9 cellular contexts compared by ENCODE assay signal in the genomic region with DNA sequence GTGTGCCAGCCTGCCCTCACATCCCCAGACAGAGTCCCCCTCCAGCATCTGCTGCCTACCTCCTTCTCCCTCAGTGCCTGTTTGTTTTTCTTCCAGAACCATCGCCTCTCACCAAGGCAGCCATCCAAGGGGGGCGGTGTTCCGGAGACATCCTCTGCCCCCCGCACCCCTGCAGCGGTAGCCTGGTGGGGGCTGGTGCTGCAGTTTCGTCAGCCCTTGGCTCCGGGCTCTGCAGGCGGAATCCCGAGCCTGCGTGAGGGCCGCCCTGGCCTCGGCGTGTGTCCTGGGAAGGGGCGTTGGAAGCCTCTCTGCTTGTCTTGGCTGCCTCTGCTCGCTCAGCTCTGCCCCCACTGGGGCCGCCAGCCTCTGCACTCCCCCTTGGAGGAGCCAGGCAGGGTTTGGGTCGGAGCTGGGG.
A peak's percentile ranks its signal among the peaks of the same experiment; 100 is the strongest.
DNase-seq lines count a peak whose midpoint lies in the region; ATAC-seq and TF ChIP-seq lines count a peak whose summit lies in the region.
"Had no signal": no experiment of that assay in that cellular context is flagged by ENCODE, and none has a peak within 500 bp of the region (broad histone marks: within the 10 kb centered on the region; RNA-seq: fewer than 3 reads in every experiment).

No MANE protein-coding gene starts in this region.

- peak overlapping the region; percentile 59 for H3K9ac ChIP-seq in mesendoderm (ENCODE audit: low read length)

- H3K27ac ChIP-seq in ACC112 (ENCODE audit: low read depth, low read length) (no peak overlapping the region), esophagus muscularis mucosa (replicated peaks in 1 of 4) (peak overlapping the region; percentile 60 to 80 (median 62)), mesendoderm (ENCODE audit: low read depth, low read length) (no peak overlapping the region)
- H3K27ac ChIP-seq: C4-2B had no signal

- peak overlapping the region; percentile 49 for H3K4me3 ChIP-seq in ACC112 (ENCODE audit: low read depth, low read length)
- H3K4me3 ChIP-seq in esophagus muscularis mucosa = no peak overlapping the region
- H3K4me3 ChIP-seq in mesendoderm (ENCODE audit: low read length) = no peak overlapping the region

- WGBS in esophagus muscularis mucosa = 14% methylated on average over 13 of the region's 17 CpGs
- no CpG with 5 or more reads among the region's 17 CpGs for WGBS in mesendoderm (ENCODE audit: extremely low coverage, insufficient coverage, low lambda C conversion rate)

- no peak overlapping the region for H2BK15ac ChIP-seq in mesendoderm (replicated peaks; ENCODE audit: low read depth)

- H3K4ac ChIP-seq in mesendoderm (ENCODE audit: low read depth, low read length) = peak overlapping the region; percentile 1

- no peaks in the 10 kb centered on the region for H3K9me3 ChIP-seq in esophagus muscularis mucosa

- no peak overlapping the region for H2AFZ ChIP-seq in ACC112 (ENCODE audit: low read length, unreplicated experiment)

- TF ChIP-seq CTCF in esophagus muscularis mucosa (IDR thresholded peaks at IDR 0.05) = peak in 1 of 3 experiments; percentile 18

- H3K4me2 ChIP-seq in mesendoderm (ENCODE audit: low read length) = no peak overlapping the region

- no peak for ATAC-seq in GM18511 (IDR thresholded peaks at IDR 0.05; ENCODE audit: unreplicated experiment)

- no peak overlapping the region for H3K23ac ChIP-seq in mesendoderm (ENCODE audit: low read length)

- DNase-seq in NCI-H1694 treated with DMSO at 0.1 percent for 48 hours (lab: John Stamatoyannopoulos, UW) (peak; percentile 89), esophagus muscularis mucosa (ENCODE audit: extremely low spot score) (peak; percentile 93), mesendoderm (peak; percentile 83), NCI-H748 treated with DMSO at 0.1 percent for 48 hours (lab: John Stamatoyannopoulos, UW) (no peak), NCI-H1048 (lab: John Stamatoyannopoulos, UW) (no peak)
- no peak for DNase-seq in activated CD4-positive, alpha-beta T cell treated with anti-CD3 and anti-CD28 coated beads, Interleukin-2, amount 50 U/mL, for 48 hours

- H3K36me3 ChIP-seq in ACC112 (ENCODE audit: insufficient read depth, low read length) (no peaks in the 10 kb centered on the region), esophagus muscularis mucosa (no peaks in the 10 kb centered on the region), mesendoderm (ENCODE audit: control insufficient read depth, insufficient read depth, low read length) (no peaks in the 10 kb centered on the region)

- H3K79me1 ChIP-seq in mesendoderm (ENCODE audit: low read length) = peaks cover 9% of the 10 kb centered on the region

- H3K79me2 ChIP-seq in ACC112 (ENCODE audit: control insufficient read depth, insufficient read depth, low read length, unreplicated experiment) (peaks cover 4% of the 10 kb centered on the region), mesendoderm (ENCODE audit: control insufficient read depth, insufficient read depth, low read length) (peaks cover 2% of the 10 kb centered on the region)

- TF ChIP-seq POLR2A in esophagus muscularis mucosa (IDR thresholded peaks at IDR 0.05; ENCODE audit: low read depth) = no peak

- no peak overlapping the region for H2AK5ac ChIP-seq in mesendoderm (ENCODE audit: low read length)

- no peak overlapping the region for H4K8ac ChIP-seq in mesendoderm (ENCODE audit: low read depth, low read length)

- no peak overlapping the region for H2BK120ac ChIP-seq in mesendoderm (ENCODE audit: low read depth, low read length)

- no peaks in the 10 kb centered on the region for H3K27me3 ChIP-seq in ACC112 (ENCODE audit: insufficient read depth, low read length)
- no peaks in the 10 kb centered on the region for H3K27me3 ChIP-seq in esophagus muscularis mucosa
- H3K27me3 ChIP-seq in mesendoderm (ENCODE audit: insufficient read depth, low read length, poor library complexity) = no peaks in the 10 kb centered on the region

- no peak for TF ChIP-seq EP300 in esophagus muscularis mucosa (IDR thresholded peaks at IDR 0.05)

- H3K56ac ChIP-seq in mesendoderm (ENCODE audit: low read length) = peak overlapping the region; percentile 19

- H4K5ac ChIP-seq in mesendoderm (ENCODE audit: low read length) = no peak overlapping the region

- no peak overlapping the region for H2BK5ac ChIP-seq in mesendoderm (ENCODE audit: low read length)

- H3K4me1 ChIP-seq in ACC112 (ENCODE audit: control insufficient read depth, insufficient read depth, low read length, unreplicated experiment) (peaks cover 34% of the 10 kb centered on the region), esophagus muscularis mucosa (peaks cover 28 to 64% (median 58%) of the 10 kb centered on the region in 4 donors), mesendoderm (ENCODE audit: control insufficient read depth, low read depth, low read length) (peaks cover 8% of the 10 kb centered on the region)

- peak overlapping the region; percentile 24 for H3K18ac ChIP-seq in mesendoderm (ENCODE audit: low read length)

- intact Hi-C loops in esophagus muscularis mucosa (cut with DNase I) = no loop called here

Comparison
In these comparisons a context has a peak if more than half of its experiments do, and no peak if none do; other contexts are left out.
1. H3K27ac ChIP-seq: peak in esophagus muscularis mucosa (4 of 4); none in ACC112 (single experiment) and mesendoderm (single experiment).
2. DNase-seq: peak in NCI-H1694 treated with DMSO at 0.1 percent for 48 hours (single experiment), esophagus muscularis mucosa (single experiment) and mesendoderm (single experiment); none in activated CD4-positive, alpha-beta T cell treated with anti-CD3 and anti-CD28 coated beads, Interleukin-2, amount 50 U/mL, for 48 hours (0 of 2), NCI-H748 treated with DMSO at 0.1 percent for 48 hours (single experiment) and NCI-H1048 (single experiment).